20 cellular contexts compared by ENCODE assay signal in genomic region chr3:187223799-187224198, GRCh38. TPM values are rescaled to one million over a fixed set of nuclear protein-coding genes. Genes with fewer than 3 reads are reported as not detected.
DNase-seq lines count a peak whose midpoint lies in the region; ATAC-seq and TF ChIP-seq lines count a peak whose summit lies in the region.
"Had no signal": no experiment of that assay in that cellular context is flagged by ENCODE, and none has a peak within 500 bp of the region (broad histone marks: within the 10 kb centered on the region; RNA-seq: fewer than 3 reads in every experiment).

No MANE protein-coding gene starts in this region.

- H3K4me2 ChIP-seq in OCI-LY3 (ENCODE audit: low read length), result peak overlapping the region; percentile 52
- H3K4me2 ChIP-seq: GM23338, KMS-11, SK-N-SH had no signal

- H3K4me1 ChIP-seq in breast epithelium, result no peaks in the 10 kb centered on the region
- H3K4me1 ChIP-seq in OCI-LY3 (ENCODE audit: low read length), result peaks cover 20% of the 10 kb centered on the region
- H3K4me1 ChIP-seq: esophagus squamous epithelium, right atrium auricular region had no signal

- H3K4me1 Mint-ChIP-seq in MCF 10A (ENCODE audit: insufficient read depth, unreplicated experiment), result peaks cover 27% of the 10 kb centered on the region

- H3K27ac ChIP-seq in breast epithelium (no peak overlapping the region), OCI-LY3 (ENCODE audit: low read length) (peak overlapping the region; percentile 33)
- H3K27ac ChIP-seq: esophagus squamous epithelium, KMS-11, right atrium auricular region had no signal

- intact Hi-C loops in MCF 10A (cut with micrococcal nuclease), result loop anchor here (5.0 to 10.0 kb wide), 2 partner anchors 111 to 1921 kb away; no protein-coding TSS in a partner anchor
- intact Hi-C loops in breast epithelium (cut with DNase I; ENCODE audit: low total_unique reads), result loop anchor here (10.0 kb wide), 1 partner anchor 451 kb away; the partner anchor contains the start of gene SST

- no peaks in the 10 kb centered on the region for H4K20me1 ChIP-seq in OCI-LY3 (ENCODE audit: insufficient read depth, low read length)

- ATAC-seq in GM21381 (IDR thresholded peaks at IDR 0.05; ENCODE audit: unreplicated experiment), result no peak
- ATAC-seq: activated CD8-positive, alpha-beta T cell treated with anti-CD3 and anti-CD28 coated beads for 36 hours; GM23338; stimulated activated naive CD8-positive, alpha-beta T cell treated with anti-CD3 and anti-CD28 coated beads, Interleukin-15, Interleukin-2, amounts not matched to agents 100 U/mL and 50 U/mL, for 24 hours had no signal

- no peak overlapping the region for H3K4me3 Mint-ChIP-seq in MCF 10A (ENCODE audit: unreplicated experiment)
- H3K4me3 Mint-ChIP-seq: activated CD8-positive, alpha-beta T cell treated with anti-CD3 and anti-CD28 coated beads for 36 hours; GM23338; nephron had no signal

- no peaks in the 10 kb centered on the region for H3K27me3 Mint-ChIP-seq in MCF 10A (ENCODE audit: insufficient read depth, unreplicated experiment)

- no peaks in the 10 kb centered on the region for H3K9me3 ChIP-seq in breast epithelium
- no peaks in the 10 kb centered on the region for H3K9me3 ChIP-seq in OCI-LY3 (ENCODE audit: insufficient read depth, low read length)
- H3K9me3 ChIP-seq: esophagus squamous epithelium, right atrium auricular region, SK-N-SH had no signal

- H3K27ac Mint-ChIP-seq in MCF 10A (ENCODE audit: low read depth, unreplicated experiment), result no peak overlapping the region
- H3K27ac Mint-ChIP-seq: activated CD8-positive, alpha-beta T cell treated with anti-CD3 and anti-CD28 coated beads for 36 hours; GM23338; nephron had no signal

- H3K9ac ChIP-seq in OCI-LY3 (ENCODE audit: low read length), result no peak overlapping the region
- H3K9ac ChIP-seq: KMS-11, SK-N-SH had no signal

- peak overlapping the region; percentile 47; the same call in 1 of the 2 replicates for H2AFZ ChIP-seq in OCI-LY3 (ENCODE audit: low read depth, low read length)
- H2AFZ ChIP-seq: GM23338 had no signal

- H3K4me3 ChIP-seq in breast epithelium (no peak overlapping the region), OCI-LY3 (ENCODE audit: low read length) (peak overlapping the region; percentile 8; the same call in 1 of the 2 replicates)
- H3K4me3 ChIP-seq: esophagus squamous epithelium, GM23338, lung, right atrium auricular region had no signal

- POLR2A ChIA-PET in MCF 10A (lab: Yijun Ruan, JAX), result interaction anchor here (0.9 kb wide), 1 partner anchor 20 kb away, joined by 3 read pairs; no protein-coding TSS in a partner anchor

- no peaks in the 10 kb centered on the region for H3K79me2 ChIP-seq in OCI-LY3 (ENCODE audit: low read length)

- no peaks in the 10 kb centered on the region for H3K9me3 Mint-ChIP-seq in MCF 10A (ENCODE audit: unreplicated experiment)
- H3K9me3 Mint-ChIP-seq: activated CD8-positive, alpha-beta T cell treated with anti-CD3 and anti-CD28 coated beads for 36 hours; nephron had no signal

- no peak for TF ChIP-seq POLR2A in breast epithelium (IDR thresholded peaks at IDR 0.05)

- no TSS peak for BruUV-seq in MCF 10A (replicated peaks; lab: Mats Ljungman, UMichigan)

- TF ChIP-seq CTCF in MCF 10A (IDR thresholded peaks at IDR 0.05; ENCODE audit: unreplicated experiment) (no peak), breast epithelium (IDR thresholded peaks at IDR 0.05) (no peak), OCI-LY3 (IDR thresholded peaks at IDR 0.05; ENCODE audit: low read depth, low read length) (no peak)

- H3K27me3 ChIP-seq in breast epithelium, result no peaks in the 10 kb centered on the region
- H3K27me3 ChIP-seq in OCI-LY3 (ENCODE audit: low read depth, low read length), result no peaks in the 10 kb centered on the region
- H3K27me3 ChIP-seq: right atrium auricular region had no signal

- CTCF ChIA-PET in MCF 10A (lab: Yijun Ruan, JAX), result interaction anchor here (0.7 to 5.0 kb wide), 7 partner anchors 20 to 490 kb away, joined by 3 to 33 read pairs (median 5); partner anchors contain the start of gene RTP1

- DNase-seq in MCF 10A (ENCODE audit: unreplicated experiment) (peak; percentile 58), breast epithelium (ENCODE audit: low spot score in 2 of 2) (no peak), fibroblast of peridontal ligament (ENCODE audit: extremely low read depth) (peak; percentile 21), ureter (ENCODE audit: low spot score) (peak; percentile 65), SK-N-DZ (ENCODE audit: low spot score) (no peak)
- DNase-seq in activated T-cell treated with anti-CD3 and anti-CD28 coated beads, Interleukin-2, amount 50 U/mL, for 1 hour, result no peak
- DNase-seq: ACHN; activated CD8-positive, alpha-beta T cell treated with anti-CD3 and anti-CD28 coated beads for 36 hours; activated effector memory CD4-positive, alpha-beta T cell treated with Interleukin-2 at 50 U/mL for 16 hours; esophagus squamous epithelium; NCI-H1930; SK-N-SH; stimulated activated naive CD8-positive, alpha-beta T cell treated with anti-CD3 and anti-CD28 coated beads, Interleukin-15, Interleukin-2, amounts not matched to agents 100 U/mL and 50 U/mL, for 24 hours had no signal

- H3K36me3 ChIP-seq in breast epithelium, result no peaks in the 10 kb centered on the region
- H3K36me3 ChIP-seq in OCI-LY3 (replicated peaks; ENCODE audit: low read depth, low read length), result no peaks in the 10 kb centered on the region
- H3K36me3 ChIP-seq: esophagus squamous epithelium, right atrium auricular region had no signal

- peaks cover 6% of the 10 kb centered on the region for H3K36me3 Mint-ChIP-seq in MCF 10A (ENCODE audit: insufficient read depth, unreplicated experiment)

RNA-seq across cellular contexts. Expression of gene RTP1, which starts 26.5 kb away (rescaled TPM):
- not detected in 2 replicates for total RNA-seq in MCF 10A (2022)
- total RNA-seq in breast epithelium, result not detected
- total RNA-seq in ureter, result not detected
- polyA plus RNA-seq in SK-N-DZ (2014; cell fraction: cytosol; rRNA removed), result not detected in 2 replicates
- polyA plus RNA-seq in SK-N-DZ (2014; cell fraction: nucleus; rRNA removed), result not detected in 2 replicates
- total RNA-seq: activated CD8-positive, alpha-beta T cell treated with anti-CD3 and anti-CD28 coated beads for 36 hours; esophagus squamous epithelium; lung; right atrium auricular region had no signal
- polyA plus RNA-seq: lung, SK-N-SH had no signal

Comparison
In these comparisons a context has a peak if more than half of its experiments do, and no peak if none do; other contexts are left out.
1. DNase-seq: peak in MCF 10A (single experiment), fibroblast of peridontal ligament (single experiment) and ureter (single experiment); none in breast epithelium (0 of 2), activated T-cell treated with anti-CD3 and anti-CD28 coated beads, Interleukin-2, amount 50 U/mL, for 1 hour (single experiment) and SK-N-DZ (single experiment).